8 cellular contexts compared by ENCODE assay signal in the genomic region with DNA sequence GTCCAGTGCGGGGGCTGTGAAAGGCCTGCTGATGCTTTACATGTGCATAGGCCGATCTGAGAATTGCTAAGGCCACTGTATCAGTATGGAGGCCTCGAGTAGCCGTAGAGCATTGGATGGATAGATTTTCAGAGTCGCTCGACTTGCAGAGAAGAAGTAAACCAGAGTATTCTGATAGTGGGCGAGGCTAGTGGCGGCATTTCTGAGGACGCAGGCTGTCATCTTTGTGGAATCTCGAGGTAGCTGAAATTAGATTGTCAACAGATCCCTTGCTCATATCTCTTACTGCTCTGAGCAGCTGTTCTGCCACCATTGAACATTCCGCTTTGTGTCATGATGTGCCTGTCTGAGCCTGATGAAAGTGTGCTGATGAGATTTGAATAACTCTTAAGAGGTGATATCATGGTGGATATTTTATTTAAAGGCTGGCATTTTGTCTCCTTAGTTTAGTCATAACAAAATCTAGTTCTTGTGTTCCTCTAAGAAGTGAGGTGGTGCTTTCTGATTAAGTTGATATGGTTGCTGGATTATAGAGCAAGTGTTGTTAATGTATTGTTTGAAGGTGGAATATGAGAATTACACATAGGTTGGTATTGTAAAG. TPM values are rescaled to one million over a fixed set of nuclear protein-coding genes. Genes with fewer than 3 reads are reported as not detected.
DNase-seq lines count a peak whose midpoint lies in the region; ATAC-seq, FAIRE-seq and TF ChIP-seq lines count a peak whose summit lies in the region.

No MANE protein-coding gene starts in this region.

- no peak overlapping the region for H3K9ac ChIP-seq in GM12878 (ENCODE audit: control insufficient read depth, insufficient read depth, low read length)

- peak overlapping the region; percentile 84 for H3K4me3 ChIP-seq in GM12878
- H3K4me3 ChIP-seq in thoracic aorta, result peak overlapping the region; percentile 96

- H3K27me3 ChIP-seq in GM12878 (replicated peaks in 1 of 2; ENCODE audit: control insufficient read depth in 2 of 2, insufficient read depth in 2 of 2, low read length in 1 of 2) (no peaks in the 10 kb centered on the region), thoracic aorta (replicated peaks; ENCODE audit: insufficient read depth) (no peaks in the 10 kb centered on the region)

- SMC1A ChIA-PET in GM12878 (lab: Charles Lee; ENCODE audit: uncharacterized antibody, unreplicated experiment), result interaction anchor here (1.3 to 1.5 kb wide), 2 partner anchors 24 to 126 kb away, joined by 4 to 5 read pairs; no protein-coding TSS in a partner anchor

- H3K27me3 Mint-ChIP-seq in Calu3 (ENCODE audit: unreplicated experiment), result no peaks in the 10 kb centered on the region

- BruUV-seq in Calu3 (replicated peaks; lab: Mats Ljungman, UMichigan), result no TSS peak
- BruUV-seq in GM12878 (replicated peaks; lab: Mats Ljungman, UMichigan), result no TSS peak

- H3K36me3 ChIP-seq in GM12878 (ENCODE audit: control insufficient read depth in 2 of 2, insufficient read depth in 2 of 2, low read length in 1 of 2), result no peaks in the 10 kb centered on the region
- no peaks in the 10 kb centered on the region for H3K36me3 ChIP-seq in thoracic aorta

- no peak for DNase-seq in Calu3
- peak; percentile 50 for DNase-seq in M059J (ENCODE audit: low read depth)
- DNase-seq in GM12878 (ENCODE audit: low read depth, low spot score), result no peak
- DNase-seq in left lobe of liver (ENCODE audit: low spot score), result peak; percentile 45
- DNase-seq in thoracic aorta (ENCODE audit: low spot score), result no peak
- DNase-seq in D721Med (ENCODE audit: insufficient read length, low spot score), result no peak

- in situ Hi-C loops in GM12878 (cut with MboI), result no loop called here

- peaks cover 21% of the 10 kb centered on the region for H3K79me2 ChIP-seq in GM12878 (ENCODE audit: control insufficient read depth, insufficient read depth, low read length)

- no peak overlapping the region for H2AFZ ChIP-seq in GM12878 (ENCODE audit: control insufficient read depth, low read depth, low read length)

- RAD21 ChIA-PET in GM12878 (lab: Charles Lee; ENCODE audit: unreplicated experiment), result interaction anchor here (2.0 kb wide), 1 partner anchor 126 kb away, joined by 7 read pairs; no protein-coding TSS in a partner anchor

- TF ChIP-seq CTCF in Calu3 (IDR thresholded peaks at IDR 0.05; ENCODE audit: unreplicated experiment) (no peak), GM12878 (IDR thresholded peaks at IDR 0.05 in 2 of 3, conservative IDR thresholded peaks at IDR 0.05 in 1 of 3; ENCODE audit: control insufficient read depth in 2 of 3, extremely low read depth in 1 of 3, insufficient read depth in 1 of 3, low read depth in 3 of 3, low read length in 3 of 3) (no peak), thoracic aorta (IDR thresholded peaks at IDR 0.05) (no peak), D721Med (IDR thresholded peaks at IDR 0.05; ENCODE audit: insufficient read depth, missing control alignments) (no peak)

- intact Hi-C loops in Calu3 (cut with micrococcal nuclease; ENCODE audit: unreplicated experiment) (no loop called here), GM12878 (cut with micrococcal nuclease; ENCODE audit: unreplicated experiment) (loop anchor here (5.0 kb wide), 1 partner anchor 215 kb away; no protein-coding TSS in a partner anchor)

- peaks cover 9% of the 10 kb centered on the region for H3K4me1 Mint-ChIP-seq in Calu3 (ENCODE audit: low read depth, unreplicated experiment)

- H4K20me1 ChIP-seq in GM12878 (ENCODE audit: control insufficient read depth, insufficient read depth), result no peaks in the 10 kb centered on the region

- H3K9me3 ChIP-seq in GM12878 (replicated peaks; ENCODE audit: control insufficient read depth, insufficient read depth, low read length), result no peaks in the 10 kb centered on the region
- no peaks in the 10 kb centered on the region for H3K9me3 ChIP-seq in thoracic aorta

- H3K4me1 ChIP-seq in GM12878 (ENCODE audit: control insufficient read depth, insufficient read depth, low read length) (peaks cover 7% of the 10 kb centered on the region), thoracic aorta (ENCODE audit: control insufficient read depth in 1 of 2, low read depth in 2 of 2) (peaks cover 21 to 49% of the 10 kb centered on the region in 2 donors)

- ATAC-seq in GM12878, result no peak
- ATAC-seq in left lobe of liver, result no peak
- ATAC-seq in thoracic aorta (ENCODE audit: insufficient number of reproducible peaks, low FRiP score, low read depth), result no peak
- no peak for ATAC-seq in GM21717 (IDR thresholded peaks at IDR 0.05; ENCODE audit: unreplicated experiment)
- no peak for ATAC-seq in GM21515 (IDR thresholded peaks at IDR 0.05; ENCODE audit: unreplicated experiment)

- H3K27ac ChIP-seq in GM12878 (ENCODE audit: control insufficient read depth, insufficient read depth), result no peak overlapping the region
- H3K27ac ChIP-seq in thoracic aorta, result peak overlapping the region; percentile 54 to 100

- TF ChIP-seq EP300 in GM12878 (IDR thresholded peaks at IDR 0.05; ENCODE audit: borderline replicate concordance in 1 of 2, control insufficient read depth in 1 of 2, low read depth in 2 of 2, low read length in 2 of 2), result no peak

- H3K4me2 ChIP-seq in GM12878 (ENCODE audit: control insufficient read depth, insufficient read depth), result peak overlapping the region; percentile 99

- peak overlapping the region; percentile 71 for H3K27ac Mint-ChIP-seq in Calu3 (ENCODE audit: unreplicated experiment)

- POLR2A ChIA-PET in GM12878 (lab: Charles Lee), result interaction anchor here (0.6 to 0.9 kb wide), 3 partner anchors 10 to 625 kb away, joined by 3 to 4 read pairs (median 3); no protein-coding TSS in a partner anchor

- H3K36me3 Mint-ChIP-seq in Calu3 (ENCODE audit: insufficient read depth, unreplicated experiment), result peaks cover 22% of the 10 kb centered on the region

- FAIRE-seq in GM12878 (lab: Jason Lieb, UNC) (no peak), D721Med (lab: Jason Lieb, UNC) (no peak)

- no peaks in the 10 kb centered on the region for H3K9me3 Mint-ChIP-seq in Calu3 (ENCODE audit: low read depth, unreplicated experiment)

- CTCF ChIA-PET in Calu3 (lab: Charles Lee) (no interaction called here), GM12878 (lab: Yijun Ruan, JAX) (interaction anchor here (1.2 to 2.0 kb wide), 3 partner anchors 126 to 270 kb away, joined by 4 to 6 read pairs (median 5); no protein-coding TSS in a partner anchor)

- WGBS in GM12878 (ENCODE audit: insufficient coverage, insufficient replicate concordance, low lambda C conversion rate, missing lambda C conversion rate), result 97% methylated on average over 11 of the region's 11 CpGs

- H3K4me3 Mint-ChIP-seq in Calu3 (ENCODE audit: low read depth, unreplicated experiment), result peak overlapping the region; percentile 96

- TF ChIP-seq POLR2A in GM12878 (IDR thresholded peaks at IDR 0.05; ENCODE audit: low read depth, low read length), result no peak

- TF ChIP-seq RAD21 in GM12878 (IDR thresholded peaks at IDR 0.05; ENCODE audit: insufficient read depth, low read depth, low read length), result no peak

TF ChIP-seq in GM12878, 131 proteins besides CTCF, POLR2A, EP300 and RAD21:
- TF ChIP-seq, protein P1, sequence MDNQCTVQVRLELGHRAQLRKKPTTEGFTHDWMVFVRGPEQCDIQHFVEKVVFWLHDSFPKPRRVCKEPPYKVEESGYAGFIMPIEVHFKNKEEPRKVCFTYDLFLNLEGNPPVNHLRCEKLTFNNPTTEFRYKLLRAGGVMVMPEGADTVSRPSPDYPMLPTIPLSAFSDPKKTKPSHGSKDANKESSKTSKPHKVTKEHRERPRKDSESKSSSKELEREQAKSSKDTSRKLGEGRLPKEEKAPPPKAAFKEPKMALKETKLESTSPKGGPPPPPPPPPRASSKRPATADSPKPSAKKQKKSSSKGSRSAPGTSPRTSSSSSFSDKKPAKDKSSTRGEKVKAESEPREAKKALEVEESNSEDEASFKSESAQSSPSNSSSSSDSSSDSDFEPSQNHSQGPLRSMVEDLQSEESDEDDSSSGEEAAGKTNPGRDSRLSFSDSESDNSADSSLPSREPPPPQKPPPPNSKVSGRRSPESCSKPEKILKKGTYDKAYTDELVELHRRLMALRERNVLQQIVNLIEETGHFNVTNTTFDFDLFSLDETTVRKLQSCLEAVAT (IDR thresholded peaks at IDR 0.05), result peak; percentile 79
- TF ChIP-seq, protein P2, sequence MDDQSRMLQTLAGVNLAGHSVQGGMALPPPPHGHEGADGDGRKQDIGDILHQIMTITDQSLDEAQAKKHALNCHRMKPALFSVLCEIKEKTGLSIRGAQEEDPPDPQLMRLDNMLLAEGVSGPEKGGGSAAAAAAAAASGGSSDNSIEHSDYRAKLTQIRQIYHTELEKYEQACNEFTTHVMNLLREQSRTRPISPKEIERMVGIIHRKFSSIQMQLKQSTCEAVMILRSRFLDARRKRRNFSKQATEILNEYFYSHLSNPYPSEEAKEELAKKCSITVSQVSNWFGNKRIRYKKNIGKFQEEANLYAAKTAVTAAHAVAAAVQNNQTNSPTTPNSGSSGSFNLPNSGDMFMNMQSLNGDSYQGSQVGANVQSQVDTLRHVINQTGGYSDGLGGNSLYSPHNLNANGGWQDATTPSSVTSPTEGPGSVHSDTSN (IDR thresholded peaks at IDR 0.05; ENCODE audit: insufficient replicate concordance, low read depth, low read length), result no peak
- TF ChIP-seq KAT2A (conservative IDR thresholded peaks at IDR 0.05; ENCODE audit: control insufficient read depth, low read depth, low read length), result no peak

RNA-seq across cellular contexts. Expression of a gene that starts 1.5 kb away (rescaled TPM):
- total RNA-seq in Calu3 (2022) (17.1 and 17.8 TPM in 2 replicates), GM12878 (2014; rRNA removed) (10.5 and 10.6 TPM in 2 replicates), GM12878 (2014; rRNA removed; fragmentation: Illumina TruSeq; extraction: Trizol) (10.6 and 12.3 TPM in 2 replicates), GM12878 (2021) (13.3 and 16.5 TPM in 2 replicates), left lobe of liver (28.5 TPM), thoracic aorta (10 to 100 TPM; 40.1 to 64.3 TPM)
- total RNA-seq in M059J (2014; rRNA removed; shearing (Covaris generic)), result 14.5 and 27.8 TPM in 2 replicates
- 56.3 and 60.5 TPM in 2 replicates for total RNA-seq in GM12878 (2013; cell fraction: nucleolus; rRNA removed)
- polyA plus RNA-seq in GM12878 (2011; ENCODE audit: low read depth), result 2.8 TPM
- polyA plus RNA-seq in GM12878 (2011; rRNA removed) (7.5 and 9.0 TPM in 2 replicates), GM12878 (2014; fragmentation: Illumina TruSeq; extraction: Trizol) (14.0 and 17.8 TPM in 2 replicates), GM12878 (2014; fragmentation: Nextera tagmentation; extraction: Ambion mirVana) (1 to 10 TPM; 2.1 to 2.2 TPM), GM12878 (2014; rRNA removed) (7.9 and 8.5 TPM in 2 replicates), GM12878 (2016; fragmentation: Nextera tagmentation; extraction: Ambion mirVana) (1 to 10 TPM; 2.6 to 7.4 TPM)
- 8.4 and 11.5 TPM in 2 replicates for polyA plus RNA-seq in GM12878 (2011; cell fraction: cytosol; rRNA removed)
- polyA plus RNA-seq in GM12878 (2011; cell fraction: nucleus; rRNA removed), result 6.0 and 7.3 TPM in 2 replicates
- polyA plus RNA-seq in GM12878 (2012), result 2.7 TPM in 2 replicates
- 18.5 and 18.9 TPM in 2 replicates for polyA minus RNA-seq in GM12878 (2011; rRNA and poly(A)+ RNA removed)
- 4.3 and 6.1 TPM in 2 replicates for polyA minus RNA-seq in GM12878 (2011; cell fraction: cytosol; rRNA and poly(A)+ RNA removed)
- polyA minus RNA-seq in GM12878 (2011; cell fraction: nucleus; rRNA and poly(A)+ RNA removed), result 8.2 and 11.3 TPM in 2 replicates

Comparison
In these comparisons a context has a peak if more than half of its experiments do, and no peak if none do; other contexts are left out.
1. DNase-seq: peak in M059J (single experiment) and left lobe of liver (single experiment); none in Calu3 (single experiment), GM12878 (single experiment), thoracic aorta (single experiment) and D721Med (single experiment).